19 cellular contexts compared by ENCODE assay signal in genomic region chr5:88939300-88939699, GRCh38. TPM values are rescaled to one million over a fixed set of nuclear protein-coding genes. Genes with fewer than 3 reads are reported as not detected.
A peak's percentile ranks its signal among the peaks of the same experiment; 100 is the strongest.
DNase-seq lines count a peak whose midpoint lies in the region; ATAC-seq, FAIRE-seq and TF ChIP-seq lines count a peak whose summit lies in the region.
"Had no signal": no experiment of that assay in that cellular context is flagged by ENCODE, and none has a peak within 500 bp of the region (broad histone marks: within the 10 kb centered on the region; RNA-seq: fewer than 3 reads in every experiment).

No MANE protein-coding gene starts in this region.

- intact Hi-C loops in pancreas (cut with DNase I) (no loop called here), uterus (cut with DNase I; ENCODE audit: low total_unique reads) (no loop called here)

- no peaks in the 10 kb centered on the region for H3F3A ChIP-seq in Loucy (ENCODE audit: low read depth)

- no peaks in the 10 kb centered on the region for H3K27me3 Mint-ChIP-seq in activated naive CD8-positive, alpha-beta T cell treated with anti-CD3 and anti-CD28 coated beads, Interleukin-2, amount 50 U/mL, for 24 hours
- H3K27me3 Mint-ChIP-seq: B cell had no signal

- DNase-seq in pancreas (no peak), uterus (no peak), kidney glomerular epithelial cell (lab: John Stamatoyannopoulos, UW) (no peak)
- no peak for DNase-seq in activated naive CD8-positive, alpha-beta T cell treated with anti-CD3 and anti-CD28 coated beads, Interleukin-2, amount 50 U/mL, for 24 hours
- DNase-seq: Calu3; CD8-positive, alpha-beta T cell; DND-41; EL; GM23248; IMR-90 had no signal

- no peaks in the 10 kb centered on the region for H3K9me2 ChIP-seq in Loucy (replicated peaks; ENCODE audit: low read depth, low read length)

- TF ChIP-seq CTCF in Loucy (conservative IDR thresholded peaks at IDR 0.05; ENCODE audit: low read length) (no peak), pancreas (IDR thresholded peaks at IDR 0.05) (no peak), uterus (IDR thresholded peaks at IDR 0.05) (no peak)

- H3K9me3 Mint-ChIP-seq in activated naive CD8-positive, alpha-beta T cell treated with anti-CD3 and anti-CD28 coated beads, Interleukin-2, amount 50 U/mL, for 24 hours, result no peaks in the 10 kb centered on the region
- H3K9me3 Mint-ChIP-seq: CD8-positive, alpha-beta T cell had no signal

- H3K4me1 ChIP-seq in Loucy (ENCODE audit: insufficient read depth, low read length, poor library complexity, severe bottlenecking) (no peaks in the 10 kb centered on the region), pancreas (no peaks in the 10 kb centered on the region), uterus (no peaks in the 10 kb centered on the region)
- H3K4me1 ChIP-seq: HAP-1 had no signal

- H3K4me2 ChIP-seq in Loucy (ENCODE audit: low read depth, low read length, poor library complexity, severe bottlenecking), result no peak overlapping the region

- H3K27ac Mint-ChIP-seq in activated naive CD8-positive, alpha-beta T cell treated with anti-CD3 and anti-CD28 coated beads, Interleukin-2, amount 50 U/mL, for 24 hours, result no peak overlapping the region
- H3K27ac Mint-ChIP-seq: CD8-positive, alpha-beta T cell had no signal

- H3K9ac ChIP-seq in Loucy (ENCODE audit: low read depth, low read length, poor library complexity, severe bottlenecking), result no peak overlapping the region
- H3K9ac ChIP-seq: BLaER1 treated with 17β-estradiol and CSF1 and Interleukin-3, amounts not matched to agents 10 nM and 100 nM; GM23248 had no signal

- H3K27me3 ChIP-seq in Loucy (ENCODE audit: insufficient read depth, low read length, poor library complexity, severe bottlenecking) (no peaks in the 10 kb centered on the region), pancreas (no peaks in the 10 kb centered on the region), uterus (no peaks in the 10 kb centered on the region)
- H3K27me3 ChIP-seq: BLaER1 treated with 17β-estradiol and CSF1 and Interleukin-3, amounts not matched to agents 10 nM and 100 nM had no signal

- TF ChIP-seq POLR2A in uterus (IDR thresholded peaks at IDR 0.05), result no peak

- no peaks in the 10 kb centered on the region for H3K36me3 ChIP-seq in Loucy (ENCODE audit: insufficient read depth, low read length)
- no peaks in the 10 kb centered on the region for H3K36me3 ChIP-seq in pancreas
- no peaks in the 10 kb centered on the region for H3K36me3 ChIP-seq in uterus
- H3K36me3 ChIP-seq: HAP-1 had no signal

- H3K27ac ChIP-seq in pancreas (no peak overlapping the region), uterus (peak overlapping the region; percentile 50 to 52)
- H3K27ac ChIP-seq: GM23248 had no signal

- H3K9me3 ChIP-seq in Loucy (ENCODE audit: insufficient read depth, low read depth, low read length) (no peaks in the 10 kb centered on the region), pancreas (no peaks in the 10 kb centered on the region), uterus (no peaks in the 10 kb centered on the region)
- H3K9me3 ChIP-seq: BLaER1 treated with 17β-estradiol and CSF1 and Interleukin-3, amounts not matched to agents 10 nM and 100 nM; HAP-1 had no signal

- H3K4me3 ChIP-seq in Loucy (ENCODE audit: low read length, poor library complexity, severe bottlenecking) (no peak overlapping the region), pancreas (no peak overlapping the region), uterus (no peak overlapping the region)
- H3K4me3 ChIP-seq: BLaER1 treated with 17β-estradiol and CSF1 and Interleukin-3, amounts not matched to agents 10 nM and 100 nM; GM23248; HAP-1 had no signal

- no peaks in the 10 kb centered on the region for H4K20me1 ChIP-seq in Loucy (ENCODE audit: insufficient read depth, low read length, poor library complexity, severe bottlenecking)
- H4K20me1 ChIP-seq: BLaER1 treated with 17β-estradiol and CSF1 and Interleukin-3, amounts not matched to agents 10 nM and 100 nM had no signal

- peak overlapping the region; percentile 35; the same call in 1 of the 2 replicates for H2AFZ ChIP-seq in Loucy (ENCODE audit: low read length)
- H2AFZ ChIP-seq: GM23248 had no signal

- H3K4me1 Mint-ChIP-seq in activated naive CD8-positive, alpha-beta T cell treated with anti-CD3 and anti-CD28 coated beads, Interleukin-2, amount 50 U/mL, for 24 hours, result peaks cover 3% of the 10 kb centered on the region

- no peak overlapping the region for H3K4me3 Mint-ChIP-seq in activated naive CD8-positive, alpha-beta T cell treated with anti-CD3 and anti-CD28 coated beads, Interleukin-2, amount 50 U/mL, for 24 hours
- H3K4me3 Mint-ChIP-seq: B cell; CD8-positive, alpha-beta T cell had no signal

- no peaks in the 10 kb centered on the region for H3K79me2 ChIP-seq in Loucy (ENCODE audit: insufficient read depth, low read length)

- H3K36me3 Mint-ChIP-seq in activated naive CD8-positive, alpha-beta T cell treated with anti-CD3 and anti-CD28 coated beads, Interleukin-2, amount 50 U/mL, for 24 hours (ENCODE audit: low read depth), result no peaks in the 10 kb centered on the region
- H3K36me3 Mint-ChIP-seq: CD8-positive, alpha-beta T cell had no signal

- 77 to 90% methylated on average over 2 of the region's 2 CpGs for WGBS in pancreas, 2 donors

- no peak for ATAC-seq in pancreas
- no peak for ATAC-seq in activated naive CD8-positive, alpha-beta T cell treated with anti-CD3 and anti-CD28 coated beads, Interleukin-2, amount 50 U/mL, for 24 hours
- no peak for ATAC-seq in GM19035 (IDR thresholded peaks at IDR 0.05; ENCODE audit: unreplicated experiment)
- ATAC-seq: CD8-positive, alpha-beta T cell had no signal

- FAIRE-seq in endometrium (lab: Jason Lieb, UNC), result peak; percentile 83
- FAIRE-seq in pancreas (lab: Jason Lieb, UNC), result peak; percentile 59
- FAIRE-seq: GM12891, HTR-8/SVneo had no signal

RNA-seq across cellular contexts. Expression of gene MEF2C, which starts 56.3 kb away (rescaled TPM):
- total RNA-seq in pancreas (10 to 100 TPM in 2 of 6 donors, 1 to 10 TPM in 4; 2.6 to 19.9 (median 5.6) TPM), uterus (100 to 1,000 TPM in 1 of 4 donors, 10 to 100 TPM in 3; 30.3 to 134 (median 70.3) TPM)
- polyA plus RNA-seq in pancreas, result 1 to 10 TPM; 1.5 to 3.0 TPM
- total RNA-seq: G401 had no signal

Comparison
In these comparisons a context has a peak if more than half of its experiments do, and no peak if none do; other contexts are left out.
1. H3K27ac ChIP-seq: peak in uterus (2 of 2); none in pancreas (0 of 4).